In the genomic region with DNA sequence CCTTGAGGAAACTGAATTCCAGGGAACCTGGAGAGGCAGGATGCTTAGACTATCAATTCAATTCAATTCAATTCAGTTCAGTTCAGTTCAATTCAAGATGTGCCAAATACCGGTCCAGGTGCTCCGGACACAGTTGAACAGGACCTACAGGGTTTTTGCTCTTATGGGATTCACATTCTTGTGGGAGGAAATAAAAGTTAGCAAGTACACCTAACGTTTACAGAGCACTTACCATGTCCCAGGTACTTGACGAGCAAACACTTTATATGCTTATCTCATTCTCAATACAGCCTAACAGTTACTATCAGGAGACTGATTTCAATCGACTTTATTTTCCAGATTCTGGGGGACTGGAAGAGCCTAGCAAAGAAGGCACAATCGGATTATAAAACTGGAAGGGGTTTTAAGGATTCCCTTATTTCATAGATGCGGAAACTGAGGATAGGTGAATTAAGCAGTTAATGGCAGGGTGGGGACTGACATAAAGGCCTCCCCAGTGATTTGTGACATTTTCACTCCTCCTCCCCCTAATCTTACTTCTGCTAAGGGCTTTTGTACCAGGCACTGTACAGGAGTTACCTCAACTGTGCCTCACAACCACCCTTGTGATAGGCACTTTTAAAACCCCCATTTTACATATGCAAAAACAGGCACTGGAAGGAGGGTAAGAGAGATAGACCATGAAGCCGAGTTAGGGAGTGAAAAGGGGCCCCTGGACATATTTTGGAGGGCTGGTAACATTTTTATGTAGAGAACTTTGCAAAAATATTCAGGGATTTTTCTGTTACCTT, we compare ENCODE assay signal across 9 cellular contexts. TPM values are rescaled to one million over a fixed set of nuclear protein-coding genes. Genes with fewer than 3 reads are reported as not detected.
DNase-seq lines count a peak whose midpoint lies in the region; ATAC-seq, FAIRE-seq and TF ChIP-seq lines count a peak whose summit lies in the region.
"Had no signal": no experiment of that assay in that cellular context is flagged by ENCODE, and none has a peak within 500 bp of the region (broad histone marks: within the 10 kb centered on the region; RNA-seq: fewer than 3 reads in every experiment).

No MANE protein-coding gene starts in this region.

- no peak for ATAC-seq in CD8-positive, alpha-beta T cell

- peaks cover 17% of the 10 kb centered on the region for H3K36me3 Mint-ChIP-seq in CD8-positive, alpha-beta T cell
- peaks cover 2% of the 10 kb centered on the region for H3K36me3 Mint-ChIP-seq in neural progenitor cell

- no peaks in the 10 kb centered on the region for H3K9me3 Mint-ChIP-seq in CD8-positive, alpha-beta T cell
- H3K9me3 Mint-ChIP-seq in neural progenitor cell: no peaks in the 10 kb centered on the region

- DNase-seq in CD8-positive, alpha-beta T cell: no peak
- DNase-seq in choroid plexus epithelial cell (ENCODE audit: low read depth): no peak
- no peak for DNase-seq in neural progenitor cell (ENCODE audit: low spot score)
- DNase-seq in GF-D8 (lab: John Stamatoyannopoulos, UW): no peak
- no peak for DNase-seq in D721Med (ENCODE audit: insufficient read length, low spot score)
- DNase-seq in stimulated activated CD4-positive, alpha-beta T cell treated with anti-CD3 and anti-CD28 coated beads, Interleukin-12 subunit alpha, Interleukin-12 subunit beta, amount 100 ng/mL, for 4 hours: no peak
- no peak for DNase-seq in posterior cingulate gyrus

- peaks cover 74% of the 10 kb centered on the region for H3K79me2 ChIP-seq in Loucy (ENCODE audit: insufficient read depth, low read length)
- H3K79me2 ChIP-seq in neural progenitor cell (ENCODE audit: low read depth): peaks cover 71% of the 10 kb centered on the region

- H4K20me1 ChIP-seq in Loucy (ENCODE audit: insufficient read depth, low read length, poor library complexity, severe bottlenecking): peaks cover 30% of the 10 kb centered on the region
- H4K20me1 ChIP-seq in neural progenitor cell (ENCODE audit: low read depth): no peaks in the 10 kb centered on the region

- H3K27ac ChIP-seq in CD8-positive, alpha-beta T cell (ENCODE audit: low read depth, low read length): peak overlapping the region; percentile 67
- no peak overlapping the region for H3K27ac ChIP-seq in neural progenitor cell

- CTCF ChIA-PET in CD8-positive, alpha-beta T cell (lab: Charles Lee): interaction anchor here (3.0 kb wide), 1 partner anchor 20 kb away, joined by 9 read pairs; no protein-coding TSS in a partner anchor

- FAIRE-seq in D721Med (lab: Jason Lieb, UNC): no peak
- FAIRE-seq: TTC549 had no signal

- H2AFZ ChIP-seq in Loucy (ENCODE audit: low read length): peak overlapping the region; percentile 60
- no peak overlapping the region for H2AFZ ChIP-seq in neural progenitor cell (replicated peaks)

- POLR2A ChIA-PET in CD8-positive, alpha-beta T cell (lab: Charles Lee): interaction anchor here (1.7 kb wide), 1 partner anchor 32 kb away, joined by 8 read pairs; a partner anchor contains a TSS

- H3K27me3 ChIP-seq in CD8-positive, alpha-beta T cell (ENCODE audit: insufficient read depth, low read length): no peaks in the 10 kb centered on the region
- H3K27me3 ChIP-seq in Loucy (ENCODE audit: insufficient read depth, low read length, poor library complexity, severe bottlenecking) (peaks cover 7% of the 10 kb centered on the region), neural progenitor cell (no peaks in the 10 kb centered on the region)

- H3K9me2 ChIP-seq in Loucy (replicated peaks; ENCODE audit: low read depth, low read length): no peaks in the 10 kb centered on the region

- intact Hi-C loops in CD8-positive, alpha-beta T cell (cut with DNase I, micrococcal nuclease): loop anchor here (1.0 to 2.0 kb wide), 6 partner anchors 33 to 1218 kb away; a partner anchor contains a TSS
- intact Hi-C loops in posterior cingulate gyrus (cut with DNase I): no loop called here

- H3K4me1 ChIP-seq in CD8-positive, alpha-beta T cell (ENCODE audit: insufficient read depth, low read length): peaks cover 32% of the 10 kb centered on the region
- H3K4me1 ChIP-seq in Loucy (ENCODE audit: insufficient read depth, low read length, poor library complexity, severe bottlenecking): peaks cover 53% of the 10 kb centered on the region
- H3K4me1 ChIP-seq in neural progenitor cell: peaks cover 20% of the 10 kb centered on the region

- peak overlapping the region; percentile 92 for H3K27ac Mint-ChIP-seq in CD8-positive, alpha-beta T cell
- H3K27ac Mint-ChIP-seq in neural progenitor cell: peak overlapping the region; percentile 81

- H3K4me1 Mint-ChIP-seq in CD8-positive, alpha-beta T cell (ENCODE audit: low read depth): peaks cover 53% of the 10 kb centered on the region
- H3K4me1 Mint-ChIP-seq in neural progenitor cell: peaks cover 51% of the 10 kb centered on the region

- H3K4me2 ChIP-seq in Loucy (ENCODE audit: low read depth, low read length, poor library complexity, severe bottlenecking) (peak overlapping the region; percentile 81), neural progenitor cell (peak overlapping the region; percentile 92)

- no peak for TF ChIP-seq CTCF in CD8-positive, alpha-beta T cell (IDR thresholded peaks at IDR 0.05)
- TF ChIP-seq CTCF in Loucy (conservative IDR thresholded peaks at IDR 0.05; ENCODE audit: low read length): no peak
- no peak for TF ChIP-seq CTCF in choroid plexus epithelial cell (conservative IDR thresholded peaks at IDR 0.05; ENCODE audit: low read depth, low read length)
- TF ChIP-seq CTCF in neural progenitor cell (IDR thresholded peaks at IDR 0.05): no peak
- TF ChIP-seq CTCF in D721Med (IDR thresholded peaks at IDR 0.05; ENCODE audit: insufficient read depth, missing control alignments): no peak

- H3K9ac ChIP-seq in Loucy (ENCODE audit: low read depth, low read length, poor library complexity, severe bottlenecking): no peak overlapping the region
- H3K9ac ChIP-seq in neural progenitor cell: no peak overlapping the region

- no peaks in the 10 kb centered on the region for H3K27me3 Mint-ChIP-seq in CD8-positive, alpha-beta T cell (ENCODE audit: low read depth)
- no peaks in the 10 kb centered on the region for H3K27me3 Mint-ChIP-seq in neural progenitor cell (ENCODE audit: insufficient read depth, low read depth)

- no peaks in the 10 kb centered on the region for H3K36me3 ChIP-seq in CD8-positive, alpha-beta T cell (ENCODE audit: insufficient read depth, low read length)
- H3K36me3 ChIP-seq in Loucy (ENCODE audit: insufficient read depth, low read length) (no peaks in the 10 kb centered on the region), neural progenitor cell (no peaks in the 10 kb centered on the region)

- H3K4me3 ChIP-seq in CD8-positive, alpha-beta T cell (ENCODE audit: low read depth, low read length): peak overlapping the region; percentile 62
- peak overlapping the region; percentile 96 for H3K4me3 ChIP-seq in Loucy (ENCODE audit: low read length, poor library complexity, severe bottlenecking)
- H3K4me3 ChIP-seq in choroid plexus epithelial cell (ENCODE audit: low read depth, low read length): peak overlapping the region; percentile 76
- peak overlapping the region; percentile 80 for H3K4me3 ChIP-seq in neural progenitor cell

- no peaks in the 10 kb centered on the region for H3F3A ChIP-seq in Loucy (ENCODE audit: low read depth)
- peaks cover 11% of the 10 kb centered on the region for H3F3A ChIP-seq in neural progenitor cell (ENCODE audit: low read depth)

- no peaks in the 10 kb centered on the region for H3K9me3 ChIP-seq in CD8-positive, alpha-beta T cell (ENCODE audit: low read length)
- H3K9me3 ChIP-seq in Loucy (ENCODE audit: insufficient read depth, low read depth, low read length) (no peaks in the 10 kb centered on the region), neural progenitor cell (ENCODE audit: low read depth) (no peaks in the 10 kb centered on the region)

- H3K4me3 Mint-ChIP-seq in CD8-positive, alpha-beta T cell: peak overlapping the region; percentile 93
- peak overlapping the region; percentile 99 for H3K4me3 Mint-ChIP-seq in neural progenitor cell

RNA-seq across cellular contexts. Expression of a gene that starts 0.7 kb away (rescaled TPM):
- 10 to 100 TPM; 26.2 to 29.0 TPM for total RNA-seq in CD8-positive, alpha-beta T cell
- 43.0 and 43.4 TPM in 2 replicates for total RNA-seq in neural progenitor cell (ENCODE audit: low replicate concordance)

RNA-seq across cellular contexts. Expression of a gene that starts 1.2 kb away (rescaled TPM):
- total RNA-seq in CD8-positive, alpha-beta T cell: 10 to 100 TPM; 12.2 to 14.1 TPM
- 21.5 and 32.7 TPM in 2 replicates for total RNA-seq in neural progenitor cell (ENCODE audit: low replicate concordance)

RNA-seq across cellular contexts. Expression of a gene that starts 32.9 kb away (rescaled TPM):
- total RNA-seq in CD8-positive, alpha-beta T cell: 10 to 100 TPM; 26.5 to 27.3 TPM
- 47.3 and 57.1 TPM in 2 replicates for total RNA-seq in neural progenitor cell (ENCODE audit: low replicate concordance)
